ENCODE assay signal across 1 cellular context in genomic region chr2:38508311-38509039, GRCh38.
TF ChIP-seq lines count a peak whose summit lies in the region.

No MANE protein-coding gene starts in this region.

TF ChIP-seq in HepG2, 621 proteins besides CTCF, POLR2A, EP300 and RAD21 (continued from another document and continues in another):
- no peak for TF ChIP-seq ZNF646 (CRISPR knock-in tag; IDR thresholded peaks at IDR 0.05)
- TF ChIP-seq NFRKB (IDR thresholded peaks at IDR 0.05): no peak
- no peak for TF ChIP-seq MTF2 (CRISPR knock-in tag; IDR thresholded peaks at IDR 0.05; ENCODE audit: borderline replicate concordance)
- TF ChIP-seq ZNF775 (CRISPR knock-in tag; IDR thresholded peaks at IDR 0.05; ENCODE audit: borderline replicate concordance): no peak
- peak; percentile 64; the same call in 1 of the 2 replicates for TF ChIP-seq ZSCAN5A (CRISPR knock-in tag; IDR thresholded peaks at IDR 0.05; ENCODE audit: borderline replicate concordance)
- no peak for TF ChIP-seq ZNF124 (CRISPR knock-in tag; IDR thresholded peaks at IDR 0.05)
- no peak for TF ChIP-seq ZNF44 (CRISPR knock-in tag; IDR thresholded peaks at IDR 0.05)
- 0 out of 2 replicates have a peak, but pooled peaks have one; percentile 26 for TF ChIP-seq ZNF335 (CRISPR knock-in tag; IDR thresholded peaks at IDR 0.05)
- no peak for TF ChIP-seq RFX1 (IDR thresholded peaks at IDR 0.05)
- no peak for TF ChIP-seq POLR2G (IDR thresholded peaks at IDR 0.05; ENCODE audit: low read depth, low read length)
- peak; percentile 95 for TF ChIP-seq HNF1B (CRISPR knock-in tag; IDR thresholded peaks at IDR 0.05)
- TF ChIP-seq ZNF790 (CRISPR knock-in tag; IDR thresholded peaks at IDR 0.05; ENCODE audit: borderline replicate concordance): no peak
- TF ChIP-seq MIER2 (CRISPR knock-in tag; IDR thresholded peaks at IDR 0.05): peak; percentile 79; the same call in 1 of the 2 replicates
- TF ChIP-seq ZNF160 (CRISPR knock-in tag; IDR thresholded peaks at IDR 0.05): no peak
- peak; percentile 57; the same call in 1 of the 2 replicates for TF ChIP-seq ZNF574 (CRISPR knock-in tag; IDR thresholded peaks at IDR 0.05)
- no peak for TF ChIP-seq MEIS1 (CRISPR knock-in tag; IDR thresholded peaks at IDR 0.05; ENCODE audit: borderline replicate concordance)
- no peak; the same call in 1 of the 2 replicates for TF ChIP-seq HINFP (CRISPR knock-in tag; IDR thresholded peaks at IDR 0.05; ENCODE audit: low read depth)
- TF ChIP-seq ZFP36 (IDR thresholded peaks at IDR 0.05; ENCODE audit: borderline replicate concordance, low read depth, low read length, partially characterized antibody): no peak
- TF ChIP-seq HNRNPLL (IDR thresholded peaks at IDR 0.05; ENCODE audit: low read depth, low read length, poor library complexity, severe bottlenecking): no peak
- peak; percentile 76; the same call in 1 of the 2 replicates for TF ChIP-seq ZNF607 (CRISPR knock-in tag; IDR thresholded peaks at IDR 0.05; ENCODE audit: borderline replicate concordance)
- 0 out of 2 replicates have a peak, but pooled peaks have one; percentile 76 for TF ChIP-seq ZNF766 (CRISPR knock-in tag; IDR thresholded peaks at IDR 0.05; ENCODE audit: borderline replicate concordance)
- TF ChIP-seq ZFP1 (CRISPR knock-in tag; IDR thresholded peaks at IDR 0.05): 0 out of 2 replicates have a peak, but pooled peaks have one; percentile 36
- no peak for TF ChIP-seq U2AF1 (optimal IDR thresholded peaks at IDR 0.05; ENCODE audit: low read depth, low read length)
- TF ChIP-seq TCF7 (IDR thresholded peaks at IDR 0.05; ENCODE audit: low read depth): no peak; the same call in 1 of the 2 replicates
- no peak for TF ChIP-seq MTF1 (CRISPR knock-in tag; IDR thresholded peaks at IDR 0.05)
- TF ChIP-seq ZNF550 (CRISPR knock-in tag; IDR thresholded peaks at IDR 0.05; ENCODE audit: borderline replicate concordance): no peak
- TF ChIP-seq SAFB2 (CRISPR knock-in tag; IDR thresholded peaks at IDR 0.05; ENCODE audit: borderline replicate concordance, low read depth): no peak
- TF ChIP-seq SOX5 (CRISPR knock-in tag; IDR thresholded peaks at IDR 0.05; ENCODE audit: borderline replicate concordance): peak; percentile 68
- TF ChIP-seq SP1 (IDR thresholded peaks at IDR 0.05): no peak
- TF ChIP-seq SP1 (CRISPR knock-in tag; IDR thresholded peaks at IDR 0.05): no peak
- no peak for TF ChIP-seq KDM1A (CRISPR knock-in tag; IDR thresholded peaks at IDR 0.05)
- TF ChIP-seq ZNF451 (CRISPR knock-in tag; IDR thresholded peaks at IDR 0.05): 0 out of 2 replicates have a peak, but pooled peaks have one; percentile 49
- peak; percentile 71; the same call in 1 of the 2 replicates for TF ChIP-seq RFXAP (CRISPR knock-in tag; IDR thresholded peaks at IDR 0.05; ENCODE audit: borderline replicate concordance)
- no peak for TF ChIP-seq E2F1 (CRISPR knock-in tag; IDR thresholded peaks at IDR 0.05)
- TF ChIP-seq ZNF720 (CRISPR knock-in tag; IDR thresholded peaks at IDR 0.05): no peak
- no peak for TF ChIP-seq TP53 (CRISPR knock-in tag; conservative IDR thresholded peaks at IDR 0.05)
- TF ChIP-seq PLRG1 (conservative IDR thresholded peaks at IDR 0.05): no peak
- peak; percentile 49; the same call in 1 of the 2 replicates for TF ChIP-seq MIER3 (CRISPR knock-in tag; IDR thresholded peaks at IDR 0.05; ENCODE audit: borderline replicate concordance)
- no peak for TF ChIP-seq ZNF704 (CRISPR knock-in tag; IDR thresholded peaks at IDR 0.05; ENCODE audit: borderline replicate concordance)
- TF ChIP-seq NR3C1 (CRISPR knock-in tag; IDR thresholded peaks at IDR 0.05): no peak
- TF ChIP-seq SSRP1 (CRISPR knock-in tag; IDR thresholded peaks at IDR 0.05): no peak
- TF ChIP-seq TBX3 (IDR thresholded peaks at IDR 0.05; ENCODE audit: borderline replicate concordance): no peak
- TF ChIP-seq YY1 (IDR thresholded peaks at IDR 0.05; ENCODE audit: insufficient read depth, insufficient replicate concordance, low read depth, low read length): peak; percentile 21
- TF ChIP-seq AGO1 (IDR thresholded peaks at IDR 0.05; ENCODE audit: low read depth, low read length, poor library complexity, severe bottlenecking): no peak
- TF ChIP-seq PAWR (CRISPR knock-in tag; IDR thresholded peaks at IDR 0.05; ENCODE audit: borderline replicate concordance): no peak
- no peak for TF ChIP-seq ZNF432 (CRISPR knock-in tag; IDR thresholded peaks at IDR 0.05; ENCODE audit: borderline replicate concordance)
- peak; percentile 53; the same call in 1 of the 2 replicates for TF ChIP-seq THAP9 (CRISPR knock-in tag; IDR thresholded peaks at IDR 0.05; ENCODE audit: borderline replicate concordance)
